Comparison of ENCODE assay signal across 8 cellular contexts in genomic region chr7:30727061-30727945, GRCh38. TPM values are rescaled to one million over a fixed set of nuclear protein-coding genes. Genes with fewer than 3 reads are reported as not detected.
A peak's percentile ranks its signal among the peaks of the same experiment; 100 is the strongest.
DNase-seq lines count a peak whose midpoint lies in the region; ATAC-seq and TF ChIP-seq lines count a peak whose summit lies in the region.

No MANE protein-coding gene starts in this region.

- TF ChIP-seq POLR2A in ovary (IDR thresholded peaks at IDR 0.05) = no peak

- H3K9me3 ChIP-seq in HUES48 (ENCODE audit: control insufficient read depth, insufficient read depth, low read length) (no peaks in the 10 kb centered on the region), ovary (no peaks in the 10 kb centered on the region)

- H3K36me3 ChIP-seq in HUES48 (ENCODE audit: control insufficient read depth, insufficient read depth, low read length) (no peaks in the 10 kb centered on the region), ovary (no peaks in the 10 kb centered on the region)

- no peak overlapping the region for H3K4me3 ChIP-seq in HUES48 (ENCODE audit: low read depth, low read length)
- H3K4me3 ChIP-seq in ovary = no peak overlapping the region

- H3K4me1 Mint-ChIP-seq in activated CD4-positive, alpha-beta T cell treated with anti-CD3 and anti-CD28 coated beads, Interleukin-2, amount 10 ng/mL, durations not matched to agents 24 days and 14 days = peaks cover 50% of the 10 kb centered on the region

- peak overlapping the region; percentile 82 for H3K27ac Mint-ChIP-seq in activated CD4-positive, alpha-beta T cell treated with anti-CD3 and anti-CD28 coated beads, Interleukin-2, amount 10 ng/mL, durations not matched to agents 24 days and 14 days

- no peak for TF ChIP-seq CTCF in ovary (IDR thresholded peaks at IDR 0.05)

- H3K9me3 Mint-ChIP-seq in activated CD4-positive, alpha-beta T cell treated with anti-CD3 and anti-CD28 coated beads, Interleukin-2, amount 10 ng/mL, durations not matched to agents 24 days and 14 days = no peaks in the 10 kb centered on the region

- no peaks in the 10 kb centered on the region for H3K27me3 Mint-ChIP-seq in activated CD4-positive, alpha-beta T cell treated with anti-CD3 and anti-CD28 coated beads, Interleukin-2, amount 10 ng/mL, durations not matched to agents 24 days and 14 days

- H3K27ac ChIP-seq in HUES48 (ENCODE audit: low read depth, low read length) (peak overlapping the region; percentile 59), ovary (no peak overlapping the region)

- H3K27me3 ChIP-seq in HUES48 (ENCODE audit: control insufficient read depth, insufficient read depth, low read length) = no peaks in the 10 kb centered on the region; the same call in 1 of the 2 replicates
- H3K27me3 ChIP-seq in ovary = no peaks in the 10 kb centered on the region

- WGBS in ovary, 3 donors = 64 to 65% (median 64%) methylated on average over 8 of the region's 8 CpGs

- H3K4me1 ChIP-seq in HUES48 (ENCODE audit: control insufficient read depth, insufficient read depth, low read length) = peaks cover 22% of the 10 kb centered on the region
- H3K4me1 ChIP-seq in ovary (ENCODE audit: insufficient read depth) = no peaks in the 10 kb centered on the region

- H3K36me3 Mint-ChIP-seq in activated CD4-positive, alpha-beta T cell treated with anti-CD3 and anti-CD28 coated beads, Interleukin-2, amount 10 ng/mL, durations not matched to agents 24 days and 14 days (ENCODE audit: low read depth) = no peaks in the 10 kb centered on the region

- no peak for TF ChIP-seq EP300 in ovary (IDR thresholded peaks at IDR 0.05)

- H3K9ac ChIP-seq in HUES48 (ENCODE audit: low read depth, low read length) = no peak overlapping the region

- peak overlapping the region; percentile 73 for H3K4me3 Mint-ChIP-seq in activated CD4-positive, alpha-beta T cell treated with anti-CD3 and anti-CD28 coated beads, Interleukin-2, amount 10 ng/mL, durations not matched to agents 24 days and 14 days

- ATAC-seq in left colon (peak; percentile 65), GM19455 (IDR thresholded peaks at IDR 0.05; ENCODE audit: unreplicated experiment) (no peak), Right ventricle myocardium inferior (no peak)

- intact Hi-C loops in activated CD4-positive, alpha-beta T cell treated with anti-CD3 and anti-CD28 coated beads, Interleukin-2, amount 10 ng/mL, durations not matched to agents 24 days and 14 days (cut with micrococcal nuclease) = loop anchor here (1.0 kb wide), 1 partner anchor 11 kb away; no protein-coding TSS in a partner anchor
- intact Hi-C loops in left colon (cut with DNase I, micrococcal nuclease) = no loop called here
- intact Hi-C loops in Right ventricle myocardium inferior (cut with DNase I) = no loop called here
- intact Hi-C loops in ovary (cut with DNase I) = no loop called here

- DNase-seq in EH (ENCODE audit: low read depth) (peak; percentile 19), left colon (no peak), RPMI8226 (no peak), Right ventricle myocardium inferior (ENCODE audit: missing footprints) (no peak), ovary (no peak)
- peak; percentile 86 for DNase-seq in activated CD4-positive, alpha-beta T cell treated with anti-CD3 and anti-CD28 coated beads, Interleukin-2, amount 10 ng/mL, durations not matched to agents 24 days and 14 days

RNA-seq across cellular contexts. Expression of gene INMT, which starts 24.6 kb away (rescaled TPM):
- not detected in 2 replicates for total RNA-seq in activated CD4-positive, alpha-beta T cell treated with anti-CD3 and anti-CD28 coated beads, Interleukin-2, amount 10 ng/mL, durations not matched to agents 24 days and 14 days
- 1 to 10 TPM; 3.5 to 6.4 TPM for total RNA-seq in left colon
- 48.1 TPM for total RNA-seq in Right ventricle myocardium inferior
- 100 to 1,000 TPM in 1 of 7 donors, 10 to 100 TPM in 4, 1 to 10 TPM in 1, under 1 TPM in 1; 0.99 to 153 (median 41.8) TPM for total RNA-seq in ovary
- polyA plus RNA-seq in ovary = 10 to 100 TPM; 11.9 to 37.3 TPM

RNA-seq across cellular contexts. Expression of gene MINDY4, which starts 43.9 kb away (rescaled TPM):
- 1.2 and 1.3 TPM in 2 replicates for total RNA-seq in activated CD4-positive, alpha-beta T cell treated with anti-CD3 and anti-CD28 coated beads, Interleukin-2, amount 10 ng/mL, durations not matched to agents 24 days and 14 days
- total RNA-seq in left colon (1 to 10 TPM; 3.2 to 3.8 TPM), Right ventricle myocardium inferior (3.5 TPM), ovary (10 to 100 TPM in 5 of 7 donors, 1 to 10 TPM in 2; 7.9 to 30.3 (median 22.9) TPM)
- polyA plus RNA-seq in ovary = 1 to 10 TPM; 6.9 to 8.4 TPM

RNA-seq across cellular contexts. Expression of gene CRHR2, which starts 45.0 kb away (rescaled TPM):
- not detected in 2 replicates for total RNA-seq in activated CD4-positive, alpha-beta T cell treated with anti-CD3 and anti-CD28 coated beads, Interleukin-2, amount 10 ng/mL, durations not matched to agents 24 days and 14 days
- under 1 TPM in 1 of 2 donors, not detected in 1; 0.09 TPM for total RNA-seq in left colon
- 0.35 TPM for total RNA-seq in Right ventricle myocardium inferior
- 1 to 10 TPM in 1 of 7 donors, under 1 TPM in 3, not detected in 3; 0.10 to 1.1 (median 0.87) TPM for total RNA-seq in ovary
- under 1 TPM in 1 of 2 donors, not detected in 1; 0.08 TPM for polyA plus RNA-seq in ovary

Comparison
In these comparisons a context has a peak if more than half of its experiments do, and no peak if none do; other contexts are left out.
1. DNase-seq: peak in EH (single experiment) and activated CD4-positive, alpha-beta T cell treated with anti-CD3 and anti-CD28 coated beads, Interleukin-2, amount 10 ng/mL, durations not matched to agents 24 days and 14 days (single experiment); none in left colon (0 of 2), RPMI8226 (single experiment), Right ventricle myocardium inferior (single experiment) and ovary (0 of 5).